ENCODE assay signal across 25 cellular contexts in genomic region chr7:86574006-86574405, GRCh38.
"Had no signal": no experiment of that assay in that cellular context is flagged by ENCODE, and none has a peak within 500 bp of the region (broad histone marks: within the 10 kb centered on the region; RNA-seq: fewer than 3 reads in every experiment).

No MANE protein-coding gene starts in this region.

- H3K4me3 ChIP-seq: ascending aorta, body of pancreas had no signal

- H3K9me3 ChIP-seq: ascending aorta, body of pancreas had no signal

- H3K27me3 Mint-ChIP-seq: activated B cell treated with CpG ODN at 0.5 μM for 24 hours; activated CD4-positive, alpha-beta T cell treated with anti-CD3 and anti-CD28 coated beads, Interleukin-2, amount 10 ng/mL, durations not matched to agents 24 days and 14 days; activated CD8-positive, alpha-beta memory T cell treated with anti-CD3 and anti-CD28 coated beads, Interleukin-2, amount 10 ng/mL, durations not matched to agents 7 days and 5 days; activated naive CD8-positive, alpha-beta T cell treated with anti-CD3 and anti-CD28 coated beads, Interleukin-2, amount 50 U/mL, for 24 hours; activated T-cell treated with anti-CD3 and anti-CD28 coated beads, Interleukin-2, amount 50 U/mL, for 24 hours; IgD-negative memory B cell had no signal

- H3K4me1 ChIP-seq: ascending aorta, body of pancreas had no signal

- ATAC-seq: activated CD8-positive, alpha-beta memory T cell treated with anti-CD3 and anti-CD28 coated beads, Interleukin-2, amount 10 ng/mL, durations not matched to agents 7 days and 5 days; activated naive CD4-positive, alpha-beta T cell treated with anti-CD3 and anti-CD28 coated beads, Interleukin-2, amount 50 U/mL, for 72 hours; activated naive CD8-positive, alpha-beta T cell treated with anti-CD3 and anti-CD28 coated beads, Interleukin-2, amount 50 U/mL, for 24 hours; body of pancreas had no signal

- H3K36me3 Mint-ChIP-seq: activated CD8-positive, alpha-beta memory T cell treated with anti-CD3 and anti-CD28 coated beads, Interleukin-2, amount 10 ng/mL, durations not matched to agents 7 days and 5 days; activated naive CD4-positive, alpha-beta T cell treated with anti-CD3 and anti-CD28 coated beads, Interleukin-2, amount 50 U/mL, for 72 hours; IgD-negative memory B cell had no signal

- DNase-seq: activated B cell treated with CpG ODN at 0.5 μM for 24 hours; activated CD4-positive, alpha-beta T cell treated with anti-CD3 and anti-CD28 coated beads for 1 hour; activated CD4-positive, alpha-beta T cell treated with anti-CD3 and anti-CD28 coated beads, Interleukin-2, amount 10 ng/mL, durations not matched to agents 24 days and 14 days; activated CD4-positive, alpha-beta T cell treated with anti-CD3 and anti-CD28 coated beads, Interleukin-2, amount 50 U/mL, for 48 hours; activated CD8-positive, alpha-beta memory T cell treated with anti-CD3 and anti-CD28 coated beads, Interleukin-2, amount 10 ng/mL, durations not matched to agents 7 days and 5 days; activated effector memory CD4-positive, alpha-beta T cell treated with Interleukin-2 at 50 U/mL for 16 hours; activated naive CD4-positive, alpha-beta T cell treated with Interleukin-2 at 50 U/mL for 16 hours; activated naive CD8-positive, alpha-beta T cell treated with anti-CD3 and anti-CD28 coated beads, Interleukin-2, amount 50 U/mL, for 24 hours; activated T-cell treated with anti-CD3 and anti-CD28 coated beads, Interleukin-2, amount 50 U/mL, for 24 hours; amniotic stem cell; body of pancreas; KG1; NCI-H1092; NCI-H1436 treated with DMSO at 0.1 percent for 48 hours; NCI-H187; NCI-H2081; NCI-H446; NCI-H524 treated with DMSO at 0.1 percent for 48 hours; NCI-H748 treated with DMSO at 0.1 percent for 48 hours; SIG-M5 had no signal

- H3K9me3 Mint-ChIP-seq: activated B cell treated with CpG ODN at 0.5 μM for 24 hours had no signal

- H3K4me1 Mint-ChIP-seq: activated B cell treated with CpG ODN at 0.5 μM for 24 hours; activated CD4-positive, alpha-beta T cell treated with anti-CD3 and anti-CD28 coated beads, Interleukin-2, amount 10 ng/mL, durations not matched to agents 24 days and 14 days; activated CD8-positive, alpha-beta memory T cell treated with anti-CD3 and anti-CD28 coated beads, Interleukin-2, amount 10 ng/mL, durations not matched to agents 7 days and 5 days; activated naive CD8-positive, alpha-beta T cell treated with anti-CD3 and anti-CD28 coated beads, Interleukin-2, amount 50 U/mL, for 24 hours; IgD-negative memory B cell had no signal

- H3K4me3 Mint-ChIP-seq: activated B cell treated with CpG ODN at 0.5 μM for 24 hours; activated CD4-positive, alpha-beta T cell treated with anti-CD3 and anti-CD28 coated beads, Interleukin-2, amount 10 ng/mL, durations not matched to agents 24 days and 14 days; activated CD8-positive, alpha-beta memory T cell treated with anti-CD3 and anti-CD28 coated beads, Interleukin-2, amount 10 ng/mL, durations not matched to agents 7 days and 5 days; activated naive CD8-positive, alpha-beta T cell treated with anti-CD3 and anti-CD28 coated beads, Interleukin-2, amount 50 U/mL, for 24 hours; activated T-cell treated with anti-CD3 and anti-CD28 coated beads, Interleukin-2, amount 50 U/mL, for 24 hours; activated T-helper 1 cell treated with anti-CD3 and anti-CD28 coated beads, Interleukin-12 subunit alpha, Interleukin-12 subunit beta, Interleukin-2, Interleukin-4 antibody, amounts not matched to agents 30 ng/mL and 10 ng/mL and 1 ng/mL, durations not matched to agents 14 hours and 24 hours and 36 hours; IgD-negative memory B cell; T-helper 1 cell treated with Interleukin-12 subunit alpha and Interleukin-12 subunit beta and Interleukin-4 antibody, amounts not matched to agents 30 μg/mL and 1 μg/mL, for 36 hours had no signal

- H3K27me3 ChIP-seq: ascending aorta, body of pancreas had no signal

- H3K27ac Mint-ChIP-seq: activated B cell treated with CpG ODN at 0.5 μM for 24 hours; activated CD4-positive, alpha-beta T cell treated with anti-CD3 and anti-CD28 coated beads, Interleukin-2, amount 10 ng/mL, durations not matched to agents 24 days and 14 days; activated CD8-positive, alpha-beta memory T cell treated with anti-CD3 and anti-CD28 coated beads, Interleukin-2, amount 10 ng/mL, durations not matched to agents 7 days and 5 days; activated naive CD4-positive, alpha-beta T cell treated with anti-CD3 and anti-CD28 coated beads, Interleukin-2, amount 50 U/mL, for 72 hours; activated naive CD8-positive, alpha-beta T cell treated with anti-CD3 and anti-CD28 coated beads, Interleukin-2, amount 50 U/mL, for 24 hours; activated T-cell treated with anti-CD3 and anti-CD28 coated beads, Interleukin-2, amount 50 U/mL, for 24 hours; activated T-helper 1 cell treated with anti-CD3 and anti-CD28 coated beads, Interleukin-12 subunit alpha, Interleukin-12 subunit beta, Interleukin-2, Interleukin-4 antibody, amounts not matched to agents 30 ng/mL and 10 ng/mL and 1 ng/mL, durations not matched to agents 14 hours and 24 hours and 36 hours; IgD-negative memory B cell; T-helper 1 cell treated with Interleukin-12 subunit alpha and Interleukin-12 subunit beta and Interleukin-4 antibody, amounts not matched to agents 30 μg/mL and 1 μg/mL, for 36 hours had no signal

- H3K27ac ChIP-seq: ascending aorta, body of pancreas had no signal

- H3K36me3 ChIP-seq: ascending aorta had no signal
